ENCODE assay signal across 11 cellular contexts in the genomic region with DNA sequence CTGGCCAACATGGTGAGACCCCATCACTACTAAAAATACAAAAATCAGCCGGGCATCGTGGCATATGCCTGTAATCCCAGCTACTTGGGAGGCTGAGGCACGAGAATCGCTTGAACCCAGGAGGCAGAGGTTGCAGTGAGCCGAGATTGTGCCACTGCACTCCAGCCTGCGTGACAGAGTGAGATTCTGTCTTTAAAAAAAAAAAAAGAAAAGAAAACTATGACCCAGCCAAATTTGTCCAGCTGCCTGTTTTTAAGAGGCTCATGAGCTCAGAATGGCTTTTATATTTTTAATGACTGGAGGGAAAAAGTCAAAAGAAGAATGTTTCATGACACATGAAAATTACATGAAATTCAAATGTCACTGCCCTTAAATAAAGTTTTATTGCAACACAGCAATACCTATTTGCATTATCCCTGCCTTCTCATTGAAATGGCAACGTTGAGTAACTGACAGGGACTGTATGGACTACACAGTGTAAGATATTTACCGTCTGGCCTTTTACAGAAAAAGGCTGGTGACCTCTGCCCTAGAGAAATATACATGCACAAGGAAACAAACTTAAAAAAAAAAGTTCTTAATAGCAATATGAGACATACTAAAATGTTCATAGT. TPM values are rescaled to one million over a fixed set of nuclear protein-coding genes. Genes with fewer than 3 reads are reported as not detected.
A peak's percentile ranks its signal among the peaks of the same experiment; 100 is the strongest.
DNase-seq lines count a peak whose midpoint lies in the region; ATAC-seq lines count a peak whose summit lies in the region.
"Had no signal": no experiment of that assay in that cellular context is flagged by ENCODE, and none has a peak within 500 bp of the region (broad histone marks: within the 10 kb centered on the region; RNA-seq: fewer than 3 reads in every experiment).

No MANE protein-coding gene starts in this region.

- H3K4me3 Mint-ChIP-seq in T-helper 1 cell treated with Interleukin-12 subunit alpha and Interleukin-12 subunit beta and Interleukin-4 antibody, amounts not matched to agents 30 μg/mL and 1 μg/mL, for 36 hours: peak overlapping the region; percentile 53
- H3K4me3 Mint-ChIP-seq in activated naive CD8-positive, alpha-beta T cell: peak overlapping the region; percentile 46
- peak overlapping the region; percentile 41 to 52 for H3K4me3 Mint-ChIP-seq in stimulated activated naive B cell treated with anti-CD40 and anti-IgM and Interleukin-4, amounts not matched to agents 10 μg/mL and 1 μg/mL and 100 μg/mL, for 72 hours

- H3K4me1 Mint-ChIP-seq in T-helper 1 cell treated with Interleukin-12 subunit alpha and Interleukin-12 subunit beta and Interleukin-4 antibody, amounts not matched to agents 30 μg/mL and 1 μg/mL, for 36 hours (ENCODE audit: low read depth): peaks cover 57% of the 10 kb centered on the region
- H3K4me1 Mint-ChIP-seq in activated naive CD8-positive, alpha-beta T cell (ENCODE audit: low read depth): peaks cover 90% of the 10 kb centered on the region
- peaks cover 40 to 86% of the 10 kb centered on the region in 2 donors for H3K4me1 Mint-ChIP-seq in stimulated activated naive B cell treated with anti-CD40 and anti-IgM and Interleukin-4, amounts not matched to agents 10 μg/mL and 1 μg/mL and 100 μg/mL, for 72 hours

- H3K27ac Mint-ChIP-seq in T-helper 1 cell treated with Interleukin-12 subunit alpha and Interleukin-12 subunit beta and Interleukin-4 antibody, amounts not matched to agents 30 μg/mL and 1 μg/mL, for 36 hours: peak overlapping the region; percentile 76
- peak overlapping the region; percentile 87 for H3K27ac Mint-ChIP-seq in activated naive CD8-positive, alpha-beta T cell
- peak overlapping the region; percentile 79 for H3K27ac Mint-ChIP-seq in stimulated activated naive B cell treated with anti-CD40 and anti-IgM and Interleukin-4, amounts not matched to agents 10 μg/mL and 1 μg/mL and 100 μg/mL, for 72 hours

- no peaks in the 10 kb centered on the region for H3K9me3 Mint-ChIP-seq in T-helper 1 cell treated with Interleukin-12 subunit alpha and Interleukin-12 subunit beta and Interleukin-4 antibody, amounts not matched to agents 30 μg/mL and 1 μg/mL, for 36 hours
- no peaks in the 10 kb centered on the region for H3K9me3 Mint-ChIP-seq in activated naive CD8-positive, alpha-beta T cell (ENCODE audit: low read depth)
- no peaks in the 10 kb centered on the region for H3K9me3 Mint-ChIP-seq in stimulated activated naive B cell treated with anti-CD40 and anti-IgM and Interleukin-4, amounts not matched to agents 10 μg/mL and 1 μg/mL and 100 μg/mL, for 72 hours

- H3K36me3 Mint-ChIP-seq in T-helper 1 cell treated with Interleukin-12 subunit alpha and Interleukin-12 subunit beta and Interleukin-4 antibody, amounts not matched to agents 30 μg/mL and 1 μg/mL, for 36 hours (ENCODE audit: low read depth): peaks cover 11% of the 10 kb centered on the region
- peaks cover 14% of the 10 kb centered on the region for H3K36me3 Mint-ChIP-seq in activated naive CD8-positive, alpha-beta T cell
- peaks cover 7 to 16% of the 10 kb centered on the region in 2 donors for H3K36me3 Mint-ChIP-seq in stimulated activated naive B cell treated with anti-CD40 and anti-IgM and Interleukin-4, amounts not matched to agents 10 μg/mL and 1 μg/mL and 100 μg/mL, for 72 hours

- peak; percentile 89 for ATAC-seq in left colon
- ATAC-seq in stimulated activated naive B cell treated with anti-CD40 and anti-IgM and Interleukin-4, amounts not matched to agents 10 μg/mL and 1 μg/mL and 100 μg/mL, for 72 hours (replicated peaks): no peak
- ATAC-seq in HG02884 (IDR thresholded peaks at IDR 0.05; ENCODE audit: unreplicated experiment): no peak
- ATAC-seq in GM21390 (IDR thresholded peaks at IDR 0.05; ENCODE audit: unreplicated experiment): no peak
- no peak for ATAC-seq in HG02763 (IDR thresholded peaks at IDR 0.05; ENCODE audit: unreplicated experiment)

- no peaks in the 10 kb centered on the region for H3K27me3 Mint-ChIP-seq in T-helper 1 cell treated with Interleukin-12 subunit alpha and Interleukin-12 subunit beta and Interleukin-4 antibody, amounts not matched to agents 30 μg/mL and 1 μg/mL, for 36 hours (ENCODE audit: low read depth)
- no peaks in the 10 kb centered on the region for H3K27me3 Mint-ChIP-seq in activated naive CD8-positive, alpha-beta T cell
- H3K27me3 Mint-ChIP-seq in stimulated activated naive B cell treated with anti-CD40 and anti-IgM and Interleukin-4, amounts not matched to agents 10 μg/mL and 1 μg/mL and 100 μg/mL, for 72 hours: no peaks in the 10 kb centered on the region

- DNase-seq in T-helper 1 cell: no peak
- DNase-seq in left colon: no peak
- no peak for DNase-seq in stimulated activated naive B cell treated with anti-CD40 and anti-IgM and Interleukin-4, amounts not matched to agents 10 μg/mL and 1 μg/mL and 100 μg/mL, for 72 hours
- DNase-seq: midbrain, NCI-H526 treated with DMSO at 0.1 percent for 48 hours, upper lobe of left lung had no signal

- intact Hi-C loops in left colon (cut with DNase I, micrococcal nuclease): no loop called here

RNA-seq across cellular contexts. Expression of a gene that starts 11.3 kb away (rescaled TPM):
- 10 to 100 TPM; 65.6 to 73.9 TPM for total RNA-seq in left colon
